In genomic region chr2:16181062-16181740, GRCh38 we compare ENCODE assay signal across 2 cellular contexts.
TF ChIP-seq lines count a peak whose summit lies in the region.

No MANE protein-coding gene starts in this region.

TF ChIP-seq in HepG2, 621 proteins besides CTCF, POLR2A, EP300 and RAD21:
- TF ChIP-seq ZFP91 (CRISPR knock-in tag; IDR thresholded peaks at IDR 0.05; ENCODE audit: borderline replicate concordance) (0 out of 2 replicates have a peak, but pooled peaks have one; percentile 8), ZSCAN21 (CRISPR knock-in tag; IDR thresholded peaks at IDR 0.05; ENCODE audit: borderline replicate concordance) (no peak), NR2F1 (CRISPR knock-in tag; IDR thresholded peaks at IDR 0.05) (no peak), ZNF660 (CRISPR knock-in tag; IDR thresholded peaks at IDR 0.05; ENCODE audit: borderline replicate concordance, low read depth) (no peak), ZNF138 (CRISPR knock-in tag; IDR thresholded peaks at IDR 0.05; ENCODE audit: low read depth) (no peak), ZNF615 (CRISPR knock-in tag; IDR thresholded peaks at IDR 0.05; ENCODE audit: borderline replicate concordance) (no peak), MED8 (CRISPR knock-in tag; IDR thresholded peaks at IDR 0.05; ENCODE audit: insufficient replicate concordance) (no peak), ZFP37 (CRISPR knock-in tag; IDR thresholded peaks at IDR 0.05; ENCODE audit: borderline replicate concordance) (no peak)

TF ChIP-seq in H1, 55 proteins besides CTCF, POLR2A, EP300 and RAD21 (continued from another document):
- TF ChIP-seq ASH2L (IDR thresholded peaks at IDR 0.05; ENCODE audit: low read length): no peak
- no peak for TF ChIP-seq SIX5 (IDR thresholded peaks at IDR 0.05; ENCODE audit: low read depth, low read length)
- no peak for TF ChIP-seq CHD7 (IDR thresholded peaks at IDR 0.05; ENCODE audit: insufficient replicate concordance, low read length)
- no peak for TF ChIP-seq EGR1 (IDR thresholded peaks at IDR 0.05; ENCODE audit: borderline replicate concordance, low read depth, low read length)
- TF ChIP-seq SIN3A (conservative IDR thresholded peaks at IDR 0.05 in 1 of 2, IDR thresholded peaks at IDR 0.05 in 1 of 2; ENCODE audit: low read depth in 1 of 2, low read length in 2 of 2): no peak
- no peak for TF ChIP-seq ATF3 (IDR thresholded peaks at IDR 0.05; ENCODE audit: insufficient read depth, low read depth, low read length)
- no peak for TF ChIP-seq POU5F1 (IDR thresholded peaks at IDR 0.05; ENCODE audit: low read depth, low read length)
- TF ChIP-seq RNF2 (IDR thresholded peaks at IDR 0.05; ENCODE audit: borderline replicate concordance, low read depth, low read length, missing control alignments, poor library complexity, severe bottlenecking): no peak
- TF ChIP-seq RXRA (IDR thresholded peaks at IDR 0.05; ENCODE audit: insufficient read depth, low read depth, low read length): no peak
- TF ChIP-seq GABPA (IDR thresholded peaks at IDR 0.05; ENCODE audit: borderline replicate concordance, insufficient read depth, low read length): no peak
- no peak for TF ChIP-seq KDM5A (IDR thresholded peaks at IDR 0.05; ENCODE audit: low read length)
- no peak for TF ChIP-seq NRF1 (IDR thresholded peaks at IDR 0.05; ENCODE audit: low read depth, low read length)
- no peak for TF ChIP-seq CEBPB (IDR thresholded peaks at IDR 0.05; ENCODE audit: low read depth, low read length)
